In genomic region chr15:67833504-67834248, GRCh38 we compare ENCODE assay signal across 1 cellular context.
TF ChIP-seq lines count a peak whose summit lies in the region.

No MANE protein-coding gene starts in this region.

TF ChIP-seq in HCT116, 20 proteins besides CTCF, POLR2A, EP300 and RAD21 (continued from another document):
- TF ChIP-seq, protein P1, sequence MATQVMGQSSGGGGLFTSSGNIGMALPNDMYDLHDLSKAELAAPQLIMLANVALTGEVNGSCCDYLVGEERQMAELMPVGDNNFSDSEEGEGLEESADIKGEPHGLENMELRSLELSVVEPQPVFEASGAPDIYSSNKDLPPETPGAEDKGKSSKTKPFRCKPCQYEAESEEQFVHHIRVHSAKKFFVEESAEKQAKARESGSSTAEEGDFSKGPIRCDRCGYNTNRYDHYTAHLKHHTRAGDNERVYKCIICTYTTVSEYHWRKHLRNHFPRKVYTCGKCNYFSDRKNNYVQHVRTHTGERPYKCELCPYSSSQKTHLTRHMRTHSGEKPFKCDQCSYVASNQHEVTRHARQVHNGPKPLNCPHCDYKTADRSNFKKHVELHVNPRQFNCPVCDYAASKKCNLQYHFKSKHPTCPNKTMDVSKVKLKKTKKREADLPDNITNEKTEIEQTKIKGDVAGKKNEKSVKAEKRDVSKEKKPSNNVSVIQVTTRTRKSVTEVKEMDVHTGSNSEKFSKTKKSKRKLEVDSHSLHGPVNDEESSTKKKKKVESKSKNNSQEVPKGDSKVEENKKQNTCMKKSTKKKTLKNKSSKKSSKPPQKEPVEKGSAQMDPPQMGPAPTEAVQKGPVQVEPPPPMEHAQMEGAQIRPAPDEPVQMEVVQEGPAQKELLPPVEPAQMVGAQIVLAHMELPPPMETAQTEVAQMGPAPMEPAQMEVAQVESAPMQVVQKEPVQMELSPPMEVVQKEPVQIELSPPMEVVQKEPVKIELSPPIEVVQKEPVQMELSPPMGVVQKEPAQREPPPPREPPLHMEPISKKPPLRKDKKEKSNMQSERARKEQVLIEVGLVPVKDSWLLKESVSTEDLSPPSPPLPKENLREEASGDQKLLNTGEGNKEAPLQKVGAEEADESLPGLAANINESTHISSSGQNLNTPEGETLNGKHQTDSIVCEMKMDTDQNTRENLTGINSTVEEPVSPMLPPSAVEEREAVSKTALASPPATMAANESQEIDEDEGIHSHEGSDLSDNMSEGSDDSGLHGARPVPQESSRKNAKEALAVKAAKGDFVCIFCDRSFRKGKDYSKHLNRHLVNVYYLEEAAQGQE (IDR thresholded peaks at IDR 0.05; ENCODE audit: low read depth), result no peak
- no peak for TF ChIP-seq CBX3 (IDR thresholded peaks at IDR 0.05; ENCODE audit: low read depth)
